1 cellular context compared by ENCODE assay signal in genomic region chr19:45145270-45146189, GRCh38.
TF ChIP-seq lines count a peak whose summit lies in the region.

No MANE protein-coding gene starts in this region.

TF ChIP-seq in K562, 482 proteins besides CTCF, POLR2A, EP300 and RAD21:
- TF ChIP-seq ASH1L (IDR thresholded peaks at IDR 0.05; ENCODE audit: borderline replicate concordance, low read depth, partially characterized antibody) (no peak), CREB3 (tag; conservative IDR thresholded peaks at IDR 0.05; ENCODE audit: low read depth) (no peak), TRIM28 (IDR thresholded peaks at IDR 0.05) (no peak), SRSF1 (IDR thresholded peaks at IDR 0.05; ENCODE audit: low read depth, low read length) (no peak), RBM22 (IDR thresholded peaks at IDR 0.05; ENCODE audit: low read depth, low read length, poor library complexity, severe bottlenecking) (peak; percentile 35), FOXA1 (IDR thresholded peaks at IDR 0.05; ENCODE audit: borderline replicate concordance) (no peak), XRCC4 (IDR thresholded peaks at IDR 0.05; ENCODE audit: extremely low read depth, insufficient read depth, insufficient read length) (no peak), TAF1 (IDR thresholded peaks at IDR 0.05; ENCODE audit: control insufficient read depth, extremely low read depth, insufficient read depth, low read length, severe bottlenecking) (no peak), KHSRP (IDR thresholded peaks at IDR 0.05) (no peak), SMAD1 (IDR thresholded peaks at IDR 0.05; ENCODE audit: low read depth, low read length, partially characterized antibody) (no peak), NFIC (IDR thresholded peaks at IDR 0.05) (0 out of 2 replicates have a peak, but pooled peaks have one; percentile 29), ZNF384 (IDR thresholded peaks at IDR 0.05; ENCODE audit: low read depth, low read length) (no peak), DPF2 (IDR thresholded peaks at IDR 0.05) (no peak), GTF2F1 (IDR thresholded peaks at IDR 0.05; ENCODE audit: low read depth, low read length) (no peak), SRSF3 (IDR thresholded peaks at IDR 0.05; ENCODE audit: insufficient read depth, low read length) (no peak), KDM4B (IDR thresholded peaks at IDR 0.05; ENCODE audit: borderline replicate concordance in 2 of 2, low read depth in 1 of 2) (no peak), ZNF592 (IDR thresholded peaks at IDR 0.05) (no peak), SMAD3 (CRISPR knock-in tag; conservative IDR thresholded peaks at IDR 0.05) (no peak), HMGN3 (IDR thresholded peaks at IDR 0.05; ENCODE audit: borderline replicate concordance, extremely low read depth, insufficient read length, low read depth, low read length) (no peak), ZC3H11A (IDR thresholded peaks at IDR 0.05; ENCODE audit: low read depth, low read length) (no peak), THAP12 (CRISPR knock-in tag; IDR thresholded peaks at IDR 0.05) (no peak), ZNF121 (CRISPR knock-in tag; conservative IDR thresholded peaks at IDR 0.05) (no peak), POLR2G (IDR thresholded peaks at IDR 0.05; ENCODE audit: low read depth, low read length) (0 out of 2 replicates have a peak, but pooled peaks have one; percentile 10), SMARCE1 (IDR thresholded peaks at IDR 0.05) (no peak), JUN (IDR thresholded peaks at IDR 0.05; ENCODE audit: borderline replicate concordance, low read depth, low read length) (no peak), JUN (CRISPR knock-in tag; IDR thresholded peaks at IDR 0.05; ENCODE audit: borderline replicate concordance) (no peak), RREB1 (CRISPR knock-in tag; IDR thresholded peaks at IDR 0.05) (no peak), ZBTB33 (CRISPR knock-in tag; IDR thresholded peaks at IDR 0.05) (peak; percentile 79)
